Comparison of ENCODE assay signal across 9 cellular contexts in the genomic region with DNA sequence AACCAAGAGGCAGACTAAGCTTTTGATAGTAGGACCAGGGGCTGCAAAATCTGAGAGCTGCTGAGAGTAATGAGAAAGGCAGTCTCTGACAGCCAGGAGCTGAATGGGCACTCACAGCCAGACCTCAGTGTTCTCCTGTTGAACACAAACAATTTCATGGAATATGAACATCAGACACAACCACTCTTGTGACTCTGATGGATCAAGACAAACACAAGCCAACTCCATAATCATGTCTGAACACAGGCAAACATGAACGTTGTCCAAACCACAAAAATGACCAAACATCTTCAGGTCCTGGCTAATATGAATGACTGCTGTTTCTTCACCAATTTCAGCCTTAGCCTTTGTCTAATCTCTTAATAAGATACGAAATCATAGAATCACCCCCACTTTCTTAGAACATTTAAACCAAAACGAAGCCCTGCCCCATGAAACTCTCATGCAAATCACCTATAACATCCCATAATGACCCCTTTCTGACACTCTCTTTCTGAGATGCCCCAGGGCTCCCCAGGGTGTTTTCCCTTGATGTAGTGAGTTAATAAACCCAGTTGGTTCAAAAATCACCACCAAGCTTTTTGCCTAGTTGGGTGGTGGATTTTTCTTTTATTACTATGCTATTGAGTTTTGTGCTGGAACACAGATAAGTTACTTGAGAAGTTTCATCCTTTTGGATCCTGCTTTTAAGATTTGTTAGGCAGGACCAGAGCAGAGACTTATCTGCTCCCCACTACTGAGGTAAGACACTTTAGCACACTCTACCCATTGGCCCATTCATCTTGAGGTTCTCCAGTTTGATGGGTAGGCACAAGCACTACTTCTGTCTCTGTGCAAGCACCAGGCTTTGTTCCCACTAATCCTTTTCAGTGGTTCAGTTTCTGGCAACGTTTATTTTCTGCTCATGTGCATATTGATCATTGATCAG. TPM values are rescaled to one million over a fixed set of nuclear protein-coding genes. Genes with fewer than 3 reads are reported as not detected.
DNase-seq lines count a peak whose midpoint lies in the region; ATAC-seq and TF ChIP-seq lines count a peak whose summit lies in the region.
"Had no signal": no experiment of that assay in that cellular context is flagged by ENCODE, and none has a peak within 500 bp of the region (broad histone marks: within the 10 kb centered on the region; RNA-seq: fewer than 3 reads in every experiment).

No MANE protein-coding gene starts in this region.

- H3K36me3 Mint-ChIP-seq in Calu3 (ENCODE audit: insufficient read depth, unreplicated experiment), result peaks cover 6% of the 10 kb centered on the region

- BruUV-seq in Calu3 (replicated peaks; lab: Mats Ljungman, UMichigan), result no TSS peak

- intact Hi-C loops in Calu3 (cut with micrococcal nuclease; ENCODE audit: unreplicated experiment), result no loop called here

- H3K4me3 Mint-ChIP-seq in Calu3 (ENCODE audit: low read depth, unreplicated experiment), result no peak overlapping the region

- peaks cover 17% of the 10 kb centered on the region for H3K4me1 Mint-ChIP-seq in Calu3 (ENCODE audit: low read depth, unreplicated experiment)

- ATAC-seq in GM18499 (IDR thresholded peaks at IDR 0.05; ENCODE audit: insufficient read depth, unreplicated experiment) (peak; percentile 72), GM21390 (IDR thresholded peaks at IDR 0.05; ENCODE audit: unreplicated experiment) (peak; percentile 75), HG03442 (IDR thresholded peaks at IDR 0.05; ENCODE audit: unreplicated experiment) (peak; percentile 78)
- ATAC-seq: gastroesophageal sphincter had no signal

- DNase-seq in choroid plexus epithelial cell (ENCODE audit: low read depth), result peak; percentile 33
- DNase-seq in SIG-M5 treated with dmso at 0.1 percent for 504 hours (lab: John Stamatoyannopoulos, UW; ENCODE audit: unreplicated experiment), result no peak
- DNase-seq in HCEC 1CT, result no peak
- no peak for DNase-seq in Calu3
- DNase-seq in NCI-H345 (lab: John Stamatoyannopoulos, UW), result no peak

- no peak for TF ChIP-seq CTCF in choroid plexus epithelial cell (conservative IDR thresholded peaks at IDR 0.05; ENCODE audit: low read depth, low read length)
- no peak for TF ChIP-seq CTCF in Calu3 (IDR thresholded peaks at IDR 0.05; ENCODE audit: unreplicated experiment)

- no peak overlapping the region for H3K27ac Mint-ChIP-seq in Calu3 (ENCODE audit: unreplicated experiment)

- H3K9me3 Mint-ChIP-seq in Calu3 (ENCODE audit: low read depth, unreplicated experiment), result no peaks in the 10 kb centered on the region

- CTCF ChIA-PET in Calu3 (lab: Charles Lee), result interaction anchor here (1.5 to 2.1 kb wide), 2 partner anchors 15 to 31 kb away, joined by 3 to 10 read pairs; no protein-coding TSS in a partner anchor

- no peak overlapping the region for H3K4me3 ChIP-seq in choroid plexus epithelial cell (ENCODE audit: low read depth, low read length)
- H3K4me3 ChIP-seq: gastroesophageal sphincter had no signal

- H3K27me3 Mint-ChIP-seq in Calu3 (ENCODE audit: unreplicated experiment), result no peaks in the 10 kb centered on the region

RNA-seq across cellular contexts. Expression of a gene that starts 5.9 kb away (rescaled TPM):
- total RNA-seq in Calu3 (2022), result 67.7 TPM in 2 replicates
